In genomic region chr1:12502300-12503109, GRCh38 we compare ENCODE assay signal across 15 cellular contexts.
DNase-seq lines count a peak whose midpoint lies in the region; ATAC-seq lines count a peak whose summit lies in the region.
"Had no signal": no experiment of that assay in that cellular context is flagged by ENCODE, and none has a peak within 500 bp of the region (broad histone marks: within the 10 kb centered on the region; RNA-seq: fewer than 3 reads in every experiment).

No MANE protein-coding gene starts in this region.

- ATAC-seq in naive thymus-derived CD8-positive, alpha-beta T cell = no peak
- ATAC-seq in HG02588 (IDR thresholded peaks at IDR 0.05; ENCODE audit: unreplicated experiment) = no peak
- no peak for ATAC-seq in GM18502 (IDR thresholded peaks at IDR 0.05; ENCODE audit: poor library complexity, unreplicated experiment)
- ATAC-seq: GM23338 had no signal

- DNase-seq in T-helper 2 cell treated with Interferon-gamma antibody and Interleukin-4, amounts not matched to agents 5 μg/mL and 100 μg/mL, for 36 hours (ENCODE audit: low spot score) = peak; percentile 16
- DNase-seq in T-helper 2 cell (no peak), GF-D8 (lab: John Stamatoyannopoulos, UW) (no peak)
- DNase-seq in stimulated activated CD4-positive, alpha-beta T cell treated with anti-CD3 and anti-CD28 coated beads, Interleukin-2, amount 100 ng/mL, for 24 hours = peak; percentile 36
- no peak for DNase-seq in stimulated activated CD4-positive, alpha-beta T cell treated with anti-CD3 and anti-CD28 coated beads, Interleukin-12 subunit alpha, Interleukin-12 subunit beta, amount 100 ng/mL, for 4 hours
- DNase-seq in naive thymus-derived CD8-positive, alpha-beta T cell = peak in 1 of 10 donors; percentile 37
- DNase-seq: NCI-H187, nucleus accumbens, SW 1271, transverse colon, WERI-Rb-1 had no signal

- peaks cover 24% of the 10 kb centered on the region for H3K4me1 Mint-ChIP-seq in T-helper 2 cell treated with Interferon-gamma antibody and Interleukin-4, amounts not matched to agents 5 μg/mL and 100 μg/mL, for 36 hours (ENCODE audit: low read depth)
- peaks cover 5 to 24% (median 17%) of the 10 kb centered on the region in 4 donors for H3K4me1 Mint-ChIP-seq in naive thymus-derived CD8-positive, alpha-beta T cell
- H3K4me1 Mint-ChIP-seq: B cell had no signal

- no peaks in the 10 kb centered on the region for H3K9me3 Mint-ChIP-seq in T-helper 2 cell treated with Interferon-gamma antibody and Interleukin-4, amounts not matched to agents 5 μg/mL and 100 μg/mL, for 36 hours
- no peaks in the 10 kb centered on the region for H3K9me3 Mint-ChIP-seq in naive thymus-derived CD8-positive, alpha-beta T cell
- H3K9me3 Mint-ChIP-seq: GM23338 had no signal

- peak overlapping the region; percentile 46 for H3K27ac Mint-ChIP-seq in T-helper 2 cell treated with Interferon-gamma antibody and Interleukin-4, amounts not matched to agents 5 μg/mL and 100 μg/mL, for 36 hours
- peak overlapping the region in 6 of 10 donors; percentile 9 to 90 (median 66) for H3K27ac Mint-ChIP-seq in naive thymus-derived CD8-positive, alpha-beta T cell
- H3K27ac Mint-ChIP-seq: B cell had no signal

- POLR2A ChIA-PET in naive thymus-derived CD8-positive, alpha-beta T cell (lab: Charles Lee) = interaction anchor here (1.6 to 1.8 kb wide), 3 partner anchors 8 to 11 kb away, joined by 4 to 5 read pairs (median 5); no protein-coding TSS in a partner anchor

- peaks cover 28% of the 10 kb centered on the region for H3K36me3 Mint-ChIP-seq in T-helper 2 cell treated with Interferon-gamma antibody and Interleukin-4, amounts not matched to agents 5 μg/mL and 100 μg/mL, for 36 hours (ENCODE audit: low read depth)
- H3K36me3 Mint-ChIP-seq in naive thymus-derived CD8-positive, alpha-beta T cell = peaks cover 1 to 53% (median 25%) of the 10 kb centered on the region in 3 donors

- H3K27me3 Mint-ChIP-seq in T-helper 2 cell treated with Interferon-gamma antibody and Interleukin-4, amounts not matched to agents 5 μg/mL and 100 μg/mL, for 36 hours (ENCODE audit: low read depth) = no peaks in the 10 kb centered on the region
- H3K27me3 Mint-ChIP-seq in naive thymus-derived CD8-positive, alpha-beta T cell = no peaks in the 10 kb centered on the region
- H3K27me3 Mint-ChIP-seq: B cell had no signal

- H3K4me3 Mint-ChIP-seq in T-helper 2 cell treated with Interferon-gamma antibody and Interleukin-4, amounts not matched to agents 5 μg/mL and 100 μg/mL, for 36 hours = no peak overlapping the region
- no peak overlapping the region for H3K4me3 Mint-ChIP-seq in naive thymus-derived CD8-positive, alpha-beta T cell
- H3K4me3 Mint-ChIP-seq: B cell, GM23338 had no signal

Comparison
In these comparisons a context has a peak if more than half of its experiments do, and no peak if none do; other contexts are left out.
1. DNase-seq: peak in T-helper 2 cell treated with Interferon-gamma antibody and Interleukin-4, amounts not matched to agents 5 μg/mL and 100 μg/mL, for 36 hours (single experiment) and stimulated activated CD4-positive, alpha-beta T cell treated with anti-CD3 and anti-CD28 coated beads, Interleukin-2, amount 100 ng/mL, for 24 hours (2 of 2); none in T-helper 2 cell (0 of 5), stimulated activated CD4-positive, alpha-beta T cell treated with anti-CD3 and anti-CD28 coated beads, Interleukin-12 subunit alpha, Interleukin-12 subunit beta, amount 100 ng/mL, for 4 hours (single experiment) and GF-D8 (single experiment).